In the genomic region with DNA sequence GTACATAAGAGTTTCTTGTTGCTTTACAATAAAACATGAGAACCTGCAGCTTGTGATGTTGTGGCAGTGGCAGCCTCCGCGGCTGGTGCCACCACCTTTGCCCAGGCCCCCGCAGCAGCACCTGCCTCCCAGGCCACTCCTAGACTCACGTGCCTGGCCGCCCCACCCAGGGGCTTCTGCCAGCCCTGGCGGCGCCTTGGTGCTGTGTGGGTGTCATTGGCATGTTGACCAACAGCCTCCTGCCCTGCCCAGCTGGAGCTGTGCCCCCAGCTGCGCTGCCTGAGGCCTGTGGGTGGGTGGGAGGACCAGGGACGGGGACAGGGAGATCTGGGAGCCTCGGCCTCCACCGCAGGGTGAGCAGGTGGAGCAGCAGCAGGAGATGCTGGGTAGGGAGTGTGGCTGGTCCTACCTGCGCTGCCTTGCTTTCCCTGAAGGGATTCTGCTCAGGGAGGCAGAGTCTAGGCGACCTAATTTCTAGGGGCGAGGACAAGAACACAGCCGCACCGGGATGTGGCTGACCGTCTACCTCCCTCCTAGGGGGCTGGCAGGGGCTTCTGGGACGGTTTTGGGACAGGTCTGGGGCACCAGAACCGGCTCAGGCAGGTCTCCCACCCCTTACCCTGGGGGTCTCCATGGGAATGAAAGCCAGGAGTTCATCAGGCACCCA, we compare ENCODE assay signal across 15 cellular contexts. TPM values are rescaled to one million over a fixed set of nuclear protein-coding genes. Genes with fewer than 3 reads are reported as not detected.
DNase-seq lines count a peak whose midpoint lies in the region; ATAC-seq, FAIRE-seq and TF ChIP-seq lines count a peak whose summit lies in the region.
"Had no signal": no experiment of that assay in that cellular context is flagged by ENCODE, and none has a peak within 500 bp of the region (broad histone marks: within the 10 kb centered on the region; RNA-seq: fewer than 3 reads in every experiment).

No MANE protein-coding gene starts in this region.

- CTCF ChIA-PET in activated CD8-positive, alpha-beta memory T cell treated with anti-CD3 and anti-CD28 coated beads, Interleukin-2, amount 10 ng/mL, durations not matched to agents 7 days and 5 days (lab: Charles Lee): no interaction called here
- CTCF ChIA-PET in HEK293T (lab: Yijun Ruan, JAX): no interaction called here

- H3K4me3 ChIP-seq in astrocyte (ENCODE audit: insufficient read depth, low read depth, low read length): no peak overlapping the region
- no peak overlapping the region for H3K4me3 ChIP-seq in skeletal muscle satellite cell (ENCODE audit: low read length)
- H3K4me3 ChIP-seq: uterus had no signal

- H3K9ac ChIP-seq in astrocyte (ENCODE audit: low read length): no peak overlapping the region
- H3K9ac ChIP-seq in skeletal muscle satellite cell (ENCODE audit: low read depth, low read length): no peak overlapping the region

- peak; percentile 53 for DNase-seq in activated CD8-positive, alpha-beta memory T cell treated with anti-CD3 and anti-CD28 coated beads, Interleukin-2, amount 50 U/mL, for 48 hours
- no peak for DNase-seq in activated CD8-positive, alpha-beta memory T cell treated with anti-CD3 and anti-CD28 coated beads, Interleukin-2, amount 10 ng/mL, durations not matched to agents 7 days and 5 days
- DNase-seq in astrocyte (ENCODE audit: low read depth) (no peak), NCI-H510A (lab: John Stamatoyannopoulos, UW) (no peak), HEK293T (ENCODE audit: extremely low spot score) (no peak)
- DNase-seq: ACHN; activated CD4-positive, alpha-beta T cell treated with anti-CD3 and anti-CD28 coated beads, Interleukin-2, amount 50 U/mL, for 48 hours; activated gamma-delta T cell treated with Interleukin-2 at 50 U/mL for 16 hours; effector memory CD8-positive, alpha-beta T cell; foreskin keratinocyte; T1000; uterus had no signal

- peaks cover 4% of the 10 kb centered on the region for H3K36me3 ChIP-seq in astrocyte (ENCODE audit: insufficient read depth, low read length)
- H3K36me3 ChIP-seq in skeletal muscle satellite cell (ENCODE audit: insufficient read depth, low read length): peaks cover 53% of the 10 kb centered on the region
- H3K36me3 ChIP-seq: uterus had no signal

- TF ChIP-seq CTCF in astrocyte (IDR thresholded peaks at IDR 0.05; ENCODE audit: insufficient read depth, low read depth, low read length): no peak

- H3K4me1 Mint-ChIP-seq in activated CD8-positive, alpha-beta memory T cell treated with anti-CD3 and anti-CD28 coated beads, Interleukin-2, amount 10 ng/mL, durations not matched to agents 7 days and 5 days: no peaks in the 10 kb centered on the region
- H3K4me1 Mint-ChIP-seq in astrocyte (ENCODE audit: low read depth, unreplicated experiment): no peaks in the 10 kb centered on the region
- H3K4me1 Mint-ChIP-seq: brain had no signal

- no peak overlapping the region for H2AFZ ChIP-seq in astrocyte (ENCODE audit: low read depth, low read length)

- no peak overlapping the region for H3K4me3 Mint-ChIP-seq in activated CD8-positive, alpha-beta memory T cell treated with anti-CD3 and anti-CD28 coated beads, Interleukin-2, amount 10 ng/mL, durations not matched to agents 7 days and 5 days
- H3K4me3 Mint-ChIP-seq in astrocyte (ENCODE audit: unreplicated experiment): no peak overlapping the region

- H3K4me1 ChIP-seq in astrocyte (ENCODE audit: insufficient read depth, low read length) (peaks cover 10% of the 10 kb centered on the region), skeletal muscle satellite cell (ENCODE audit: control insufficient read depth, insufficient read depth, low read length) (peaks cover 33% of the 10 kb centered on the region)
- H3K4me1 ChIP-seq: foreskin keratinocyte had no signal

- peaks cover 4% of the 10 kb centered on the region for H3K27me3 ChIP-seq in astrocyte (ENCODE audit: insufficient read depth, low read length)
- H3K27me3 ChIP-seq in skeletal muscle satellite cell (ENCODE audit: control insufficient read depth, insufficient read depth, low read length): no peaks in the 10 kb centered on the region

- no peak overlapping the region for H3K27ac ChIP-seq in astrocyte (ENCODE audit: low read depth, low read length)
- H3K27ac ChIP-seq: foreskin keratinocyte, uterus had no signal

- H3K9me3 ChIP-seq in astrocyte (ENCODE audit: insufficient read depth, low read depth, low read length) (no peaks in the 10 kb centered on the region), skeletal muscle satellite cell (replicated peaks; ENCODE audit: low read length) (no peaks in the 10 kb centered on the region)
- H3K9me3 ChIP-seq: uterus had no signal

- H3K4me2 ChIP-seq in astrocyte (ENCODE audit: low read length): peak overlapping the region; percentile 81
- H3K4me2 ChIP-seq in skeletal muscle satellite cell (ENCODE audit: low read length): peak overlapping the region; percentile 7

- no peak for FAIRE-seq in astrocyte (lab: Jason Lieb, UNC)
- FAIRE-seq: islet of Langerhans had no signal

- H3K27ac Mint-ChIP-seq in activated CD8-positive, alpha-beta memory T cell treated with anti-CD3 and anti-CD28 coated beads, Interleukin-2, amount 10 ng/mL, durations not matched to agents 7 days and 5 days: no peak overlapping the region
- H3K27ac Mint-ChIP-seq in astrocyte (ENCODE audit: unreplicated experiment): peak overlapping the region; percentile 26
- H3K27ac Mint-ChIP-seq: brain; effector memory CD8-positive, alpha-beta T cell had no signal

- ATAC-seq in activated CD8-positive, alpha-beta memory T cell treated with anti-CD3 and anti-CD28 coated beads, Interleukin-2, amount 10 ng/mL, durations not matched to agents 7 days and 5 days: no peak
- ATAC-seq: effector memory CD8-positive, alpha-beta T cell had no signal

- no peaks in the 10 kb centered on the region for H3K27me3 Mint-ChIP-seq in activated CD8-positive, alpha-beta memory T cell treated with anti-CD3 and anti-CD28 coated beads, Interleukin-2, amount 10 ng/mL, durations not matched to agents 7 days and 5 days
- H3K27me3 Mint-ChIP-seq in astrocyte (ENCODE audit: low read depth, unreplicated experiment): no peaks in the 10 kb centered on the region
- H3K27me3 Mint-ChIP-seq: effector memory CD8-positive, alpha-beta T cell had no signal

- no peaks in the 10 kb centered on the region for H3K79me2 ChIP-seq in astrocyte (ENCODE audit: insufficient read depth, low read length)

- peaks cover 33% of the 10 kb centered on the region for H4K20me1 ChIP-seq in astrocyte (ENCODE audit: insufficient read depth, low read length)

- peaks cover 3% of the 10 kb centered on the region for H3K36me3 Mint-ChIP-seq in activated CD8-positive, alpha-beta memory T cell treated with anti-CD3 and anti-CD28 coated beads, Interleukin-2, amount 10 ng/mL, durations not matched to agents 7 days and 5 days
- H3K36me3 Mint-ChIP-seq in astrocyte (ENCODE audit: low read depth, unreplicated experiment): peaks cover 3% of the 10 kb centered on the region

- POLR2A ChIA-PET in HEK293T (lab: Yijun Ruan, JAX): interaction anchor here (0.6 to 1.4 kb wide), 3 partner anchors 12 to 81 kb away, joined by 3 to 4 read pairs (median 3); a partner anchor contains a TSS

- H3K9me3 Mint-ChIP-seq in activated CD8-positive, alpha-beta memory T cell treated with anti-CD3 and anti-CD28 coated beads, Interleukin-2, amount 10 ng/mL, durations not matched to agents 7 days and 5 days (ENCODE audit: low read depth): no peaks in the 10 kb centered on the region
- H3K9me3 Mint-ChIP-seq in astrocyte (ENCODE audit: unreplicated experiment): no peaks in the 10 kb centered on the region
- H3K9me3 Mint-ChIP-seq: brain; effector memory CD8-positive, alpha-beta T cell had no signal

TF ChIP-seq in HEK293T, 16 proteins besides CTCF, POLR2A, EP300 and RAD21:
- no peak for TF ChIP-seq HDGF (IDR thresholded peaks at IDR 0.05; ENCODE audit: borderline replicate concordance)
- TF ChIP-seq SP1 (IDR thresholded peaks at IDR 0.05): no peak
- no peak for TF ChIP-seq ZNF384 (IDR thresholded peaks at IDR 0.05)
- no peak for TF ChIP-seq NFRKB (IDR thresholded peaks at IDR 0.05)
- TF ChIP-seq SUZ12 (IDR thresholded peaks at IDR 0.05): no peak
- TF ChIP-seq FOXM1 (IDR thresholded peaks at IDR 0.05; ENCODE audit: borderline replicate concordance): no peak

RNA-seq across cellular contexts. Expression of a gene that starts 0.4 kb away (rescaled TPM):
- 1 to 10 TPM; 1.5 to 2.0 TPM for total RNA-seq in activated CD8-positive, alpha-beta memory T cell treated with anti-CD3 and anti-CD28 coated beads, Interleukin-2, amount 10 ng/mL, durations not matched to agents 7 days and 5 days
- 1.2 and 1.3 TPM in 2 replicates for total RNA-seq in astrocyte
- total RNA-seq in skeletal muscle satellite cell (2012; rRNA removed): under 0.01 and 1.0 TPM in 2 replicates

RNA-seq across cellular contexts. Expression of a gene that starts 12.4 kb away (rescaled TPM):
- total RNA-seq in activated CD8-positive, alpha-beta memory T cell treated with anti-CD3 and anti-CD28 coated beads, Interleukin-2, amount 10 ng/mL, durations not matched to agents 7 days and 5 days: 10 to 100 TPM; 31.3 to 37.1 TPM
- total RNA-seq in astrocyte: 22.5 and 22.8 TPM in 2 replicates
- 36.0 and 36.7 TPM in 2 replicates for total RNA-seq in skeletal muscle satellite cell (2012; rRNA removed)

RNA-seq across cellular contexts. Expression of a gene that starts 15.6 kb away (rescaled TPM):
- 10 to 100 TPM; 48.9 to 57.3 TPM for total RNA-seq in activated CD8-positive, alpha-beta memory T cell treated with anti-CD3 and anti-CD28 coated beads, Interleukin-2, amount 10 ng/mL, durations not matched to agents 7 days and 5 days
- total RNA-seq in astrocyte: 53.4 and 56.4 TPM in 2 replicates
- total RNA-seq in skeletal muscle satellite cell (2012; rRNA removed): 22.1 and 34.5 TPM in 2 replicates

RNA-seq across cellular contexts. Expression of a gene that starts 21.2 kb away (rescaled TPM):
- 10 to 100 TPM; 29.8 to 34.8 TPM for total RNA-seq in activated CD8-positive, alpha-beta memory T cell treated with anti-CD3 and anti-CD28 coated beads, Interleukin-2, amount 10 ng/mL, durations not matched to agents 7 days and 5 days
- 19.4 and 21.1 TPM in 2 replicates for total RNA-seq in astrocyte
- total RNA-seq in skeletal muscle satellite cell (2012; rRNA removed): 9.4 and 23.2 TPM in 2 replicates

RNA-seq across cellular contexts. Expression of a gene that starts 25.2 kb away (rescaled TPM):
- 10 to 100 TPM; 13.2 to 20.4 TPM for total RNA-seq in activated CD8-positive, alpha-beta memory T cell treated with anti-CD3 and anti-CD28 coated beads, Interleukin-2, amount 10 ng/mL, durations not matched to agents 7 days and 5 days
- total RNA-seq in astrocyte: 6.4 and 7.0 TPM in 2 replicates
- total RNA-seq in skeletal muscle satellite cell (2012; rRNA removed): 0.22 and 0.76 TPM in 2 replicates
